Comparison of ENCODE assay signal across 9 cellular contexts in the genomic region with DNA sequence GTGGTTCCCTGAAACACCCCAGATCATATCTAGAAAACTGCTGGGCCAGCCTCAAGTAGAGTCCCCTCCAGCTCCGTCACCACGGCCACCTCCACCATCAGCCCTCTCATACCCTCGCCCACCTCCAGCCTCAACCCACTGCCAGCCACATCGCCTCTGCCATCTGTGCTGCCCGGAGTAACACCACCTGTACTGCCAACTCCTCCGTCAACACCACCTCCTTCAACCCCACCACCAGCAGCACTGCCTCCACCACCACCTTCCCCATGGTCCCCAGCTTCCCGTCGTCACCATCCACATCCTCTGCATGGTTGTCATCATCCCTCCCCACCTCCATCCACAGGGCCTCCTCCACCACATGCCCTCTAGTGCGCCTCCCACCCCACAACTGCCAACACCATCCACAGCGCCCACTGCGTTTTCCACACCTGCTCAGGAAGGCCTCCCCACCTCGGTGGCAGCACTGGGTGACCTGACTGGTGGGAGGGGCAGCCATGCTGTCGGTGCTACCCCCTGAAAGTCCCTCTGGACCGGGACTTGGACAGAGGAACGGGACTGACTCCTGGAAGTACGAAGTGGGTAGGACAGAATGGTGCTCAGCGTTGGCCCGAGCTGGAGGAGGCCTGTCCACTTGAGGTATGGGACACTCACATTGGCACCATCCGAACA. TPM values are rescaled to one million over a fixed set of nuclear protein-coding genes. Genes with fewer than 3 reads are reported as not detected.
DNase-seq lines count a peak whose midpoint lies in the region; ATAC-seq lines count a peak whose summit lies in the region.
"Had no signal": no experiment of that assay in that cellular context is flagged by ENCODE, and none has a peak within 500 bp of the region (broad histone marks: within the 10 kb centered on the region; RNA-seq: fewer than 3 reads in every experiment).

No MANE protein-coding gene starts in this region.

- peaks cover 6 to 12% (median 7%) of the 10 kb centered on the region in 3 donors for H3K4me1 Mint-ChIP-seq in naive B cell

- peaks cover 5 to 21% (median 19%) of the 10 kb centered on the region in 7 donors for H3K9me3 Mint-ChIP-seq in naive B cell

- peak overlapping the region in 1 of 6 donors; percentile 37 for H3K27ac Mint-ChIP-seq in naive B cell

- DNase-seq in activated T-cell treated with anti-CD3 and anti-CD28 coated beads, Interleukin-2, amount 50 U/mL, for 1 hour = peak; percentile 16
- DNase-seq in activated T-cell treated with anti-CD3 and anti-CD28 coated beads for 4 hours = no peak
- DNase-seq in ecto neural progenitor cell (ENCODE audit: low spot score) = peak; percentile 40
- no peak for DNase-seq in naive B cell
- peak; percentile 41 for DNase-seq in ureter (ENCODE audit: low spot score)
- DNase-seq in occipital lobe (lab: John Stamatoyannopoulos, UW) = no peak
- DNase-seq: NCI-H526 had no signal

- peak overlapping the region; percentile 47 to 90 (median 73) for H3K4me3 Mint-ChIP-seq in naive B cell

- peaks cover 0 to 21% of the 10 kb centered on the region in 2 donors for H3K36me3 Mint-ChIP-seq in naive B cell

- ATAC-seq in naive B cell (ENCODE audit: low read depth in 2 of 2) = no peak
- ATAC-seq in GM18517 (IDR thresholded peaks at IDR 0.05; ENCODE audit: unreplicated experiment) = no peak
- ATAC-seq in GM21825 (IDR thresholded peaks at IDR 0.05; ENCODE audit: unreplicated experiment) = no peak

- H3K27me3 Mint-ChIP-seq in naive B cell = peaks cover 34 to 59% (median 44%) of the 10 kb centered on the region in 3 donors

RNA-seq across cellular contexts. Expression of a gene that starts 1.6 kb away (rescaled TPM):
- polyA plus RNA-seq in naive B cell (ENCODE audit: low read depth in 6 of 6) = 1 to 10 TPM in 5 of 6 donors, under 1 TPM in 1; 0.75 to 3.2 (median 1.3) TPM
- total RNA-seq in ureter = 41.8 TPM
- total RNA-seq in occipital lobe = 3.3 TPM

Comparison
In these comparisons a context has a peak if more than half of its experiments do, and no peak if none do; other contexts are left out.
1. DNase-seq: peak in activated T-cell treated with anti-CD3 and anti-CD28 coated beads, Interleukin-2, amount 50 U/mL, for 1 hour (single experiment), ecto neural progenitor cell (single experiment) and ureter (single experiment); none in activated T-cell treated with anti-CD3 and anti-CD28 coated beads for 4 hours (single experiment), naive B cell (single experiment) and occipital lobe (single experiment).
2. RNA of a gene that starts 1.6 kb away (total RNA-seq): 41.8 TPM in ureter (single experiment); 3.3 TPM in occipital lobe (single experiment); every median in the first group is over 10 times any median in the second.